22 cellular contexts compared by ENCODE assay signal in the genomic region with DNA sequence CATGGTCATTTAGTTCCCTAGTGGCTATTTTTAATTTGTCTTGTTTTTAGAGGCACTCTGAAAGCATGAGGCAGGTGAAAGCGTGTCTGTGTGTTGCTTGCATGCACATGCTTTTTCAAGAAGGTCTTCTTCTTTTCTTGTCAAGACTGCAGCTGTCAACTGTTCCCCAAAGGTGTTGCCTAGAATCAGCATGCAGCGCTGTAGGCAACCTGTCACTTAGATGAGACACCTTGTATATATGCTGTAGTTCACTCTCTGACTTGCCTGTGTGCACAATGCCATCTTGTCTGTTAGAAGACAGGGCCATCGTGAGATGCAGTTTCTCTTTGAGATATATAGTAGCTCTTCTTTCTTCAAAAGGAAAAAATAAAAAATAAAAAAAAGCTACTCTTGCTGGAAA.
"Had no signal": no experiment of that assay in that cellular context is flagged by ENCODE, and none has a peak within 500 bp of the region (broad histone marks: within the 10 kb centered on the region; RNA-seq: fewer than 3 reads in every experiment).

No MANE protein-coding gene starts in this region.

- H3K27me3 ChIP-seq: dorsolateral prefrontal cortex had no signal

- H3K27ac ChIP-seq: dorsolateral prefrontal cortex had no signal

- DNase-seq: activated B cell treated with CpG ODN at 0.5 μM for 24 hours; activated CD4-positive, alpha-beta T cell treated with anti-CD3 and anti-CD28 coated beads for 1 hour; activated CD4-positive, alpha-beta T cell treated with anti-CD3 and anti-CD28 coated beads, Interleukin-2, amount 10 ng/mL, durations not matched to agents 24 days and 14 days; activated CD4-positive, alpha-beta T cell treated with anti-CD3 and anti-CD28 coated beads, Interleukin-2, amount 50 U/mL, for 48 hours; activated CD8-positive, alpha-beta memory T cell treated with anti-CD3 and anti-CD28 coated beads, Interleukin-2, amount 10 ng/mL, durations not matched to agents 7 days and 5 days; activated effector memory CD4-positive, alpha-beta T cell treated with Interleukin-2 at 50 U/mL for 16 hours; activated naive CD4-positive, alpha-beta T cell; activated naive CD8-positive, alpha-beta T cell treated with anti-CD3 and anti-CD28 coated beads, Interleukin-2, amount 50 U/mL, for 24 hours; activated T-cell treated with anti-CD3 and anti-CD28 coated beads, Interleukin-2, amount 50 U/mL, for 24 hours; amniotic stem cell; cortex of kidney; dorsolateral prefrontal cortex; Karpas-422; MM.1S; NCI-H146; NCI-H1930; NCI-H446; NK-92 treated with Interleukin-12 subunit alpha and Interleukin-12 subunit beta, amount 100 ng/mL, for 24 hours; OCI-M1; SIG-M5; T-helper 17 cell; T-helper 9 cell had no signal

- H3K4me3 ChIP-seq: dorsolateral prefrontal cortex had no signal
